Comparison of ENCODE assay signal across 8 cellular contexts in genomic region chr2:156343096-156343939, GRCh38. TPM values are rescaled to one million over a fixed set of nuclear protein-coding genes. Genes with fewer than 3 reads are reported as not detected.
DNase-seq lines count a peak whose midpoint lies in the region; ATAC-seq, FAIRE-seq and TF ChIP-seq lines count a peak whose summit lies in the region.

No MANE protein-coding gene starts in this region.

- POLR2A ChIA-PET in PC-3 (lab: Charles Lee; ENCODE audit: unreplicated experiment) = interaction anchor here (0.6 to 1.0 kb wide), 8 partner anchors 9 to 550 kb away, joined by 3 to 26 read pairs (median 6); no protein-coding TSS in a partner anchor

- BruUV-seq in PC-3 (replicated peaks; lab: Mats Ljungman, UMichigan) = TSS peak; percentile 72

- H3K4me2 ChIP-seq in DOHH2 (ENCODE audit: low read length) = peak overlapping the region; percentile 86
- peak overlapping the region; percentile 88 for H3K4me2 ChIP-seq in PC-3 (ENCODE audit: low read length)

- intact Hi-C loops in PC-3 (cut with micrococcal nuclease) (loop anchor here (2.0 to 5.0 kb wide), 4 partner anchors 111 to 839 kb away; no protein-coding TSS in a partner anchor), pancreas (cut with DNase I) (loop anchor here in 2 of 3 donors (10.0 kb wide), 2 partner anchors 51 to 61 kb away; no protein-coding TSS in a partner anchor)

- ATAC-seq in PC-3 (no peak), pancreas (peak in 3 of 4 donors; percentile 0 to 4 (median 0)), GM18502 (IDR thresholded peaks at IDR 0.05; ENCODE audit: poor library complexity, unreplicated experiment) (no peak), HG03520 (IDR thresholded peaks at IDR 0.05; ENCODE audit: unreplicated experiment) (no peak), GM19328 (IDR thresholded peaks at IDR 0.05; ENCODE audit: unreplicated experiment) (no peak)

- no peaks in the 10 kb centered on the region for H3K79me2 ChIP-seq in DOHH2 (ENCODE audit: control insufficient read depth, low read length)
- no peaks in the 10 kb centered on the region for H3K79me2 ChIP-seq in PC-3 (ENCODE audit: low read length)

- H3K9me3 ChIP-seq in DOHH2 (ENCODE audit: control insufficient read depth, insufficient read depth, low read length) = no peaks in the 10 kb centered on the region
- no peaks in the 10 kb centered on the region for H3K9me3 ChIP-seq in PC-3 (ENCODE audit: low read length)
- H3K9me3 ChIP-seq in pancreas = no peaks in the 10 kb centered on the region

- H3K27ac ChIP-seq in DOHH2 (ENCODE audit: low read depth, low read length) (no peak overlapping the region), PC-3 (ENCODE audit: low read length) (peak overlapping the region; percentile 73), pancreas (peak overlapping the region; percentile 99 to 100 (median 100))

- H3K36me3 ChIP-seq in DOHH2 (ENCODE audit: control insufficient read depth, low read length) (no peaks in the 10 kb centered on the region), PC-3 (ENCODE audit: low read depth, low read length) (no peaks in the 10 kb centered on the region), pancreas (no peaks in the 10 kb centered on the region)

- H3K27me3 ChIP-seq in DOHH2 (ENCODE audit: control insufficient read depth, low read length) (peaks cover 42% of the 10 kb centered on the region), PC-3 (ENCODE audit: low read length) (no peaks in the 10 kb centered on the region), pancreas (no peaks in the 10 kb centered on the region)

- H3K4me3 ChIP-seq in DOHH2 (ENCODE audit: low read length) = peak overlapping the region; percentile 75
- H3K4me3 ChIP-seq in PC-3 (ENCODE audit: low read length) = peak overlapping the region; percentile 72
- H3K4me3 ChIP-seq in epithelial cell of esophagus (ENCODE audit: low read length) = peak overlapping the region; percentile 54
- peak overlapping the region; percentile 56 to 90 (median 72) for H3K4me3 ChIP-seq in pancreas

- no peak for FAIRE-seq in pancreas (lab: Jason Lieb, UNC)

- no peaks in the 10 kb centered on the region for H4K20me1 ChIP-seq in DOHH2 (ENCODE audit: control insufficient read depth, insufficient read depth, low read depth, low read length)
- no peaks in the 10 kb centered on the region for H4K20me1 ChIP-seq in PC-3 (ENCODE audit: low read length)

- 35 to 37% methylated on average over 6 of the region's 6 CpGs for WGBS in pancreas, 2 donors

- H3K9me2 ChIP-seq in DOHH2 (replicated peaks; ENCODE audit: control insufficient read depth, low read length) (no peaks in the 10 kb centered on the region), PC-3 (replicated peaks; ENCODE audit: low read length) (no peaks in the 10 kb centered on the region)

- peak overlapping the region; percentile 73 for H2AFZ ChIP-seq in PC-3 (ENCODE audit: low read length)

- CTCF ChIA-PET in PC-3 (lab: Charles Lee) = no interaction called here

- peaks cover 23% of the 10 kb centered on the region for H3K4me1 ChIP-seq in DOHH2 (ENCODE audit: control insufficient read depth, low read length)
- H3K4me1 ChIP-seq in PC-3 (ENCODE audit: insufficient read depth, low read length) = peaks cover 47% of the 10 kb centered on the region
- H3K4me1 ChIP-seq in pancreas = peaks cover 4 to 21% (median 21%) of the 10 kb centered on the region in 3 donors

- H3K9ac ChIP-seq in PC-3 (ENCODE audit: low read length) = peak overlapping the region; percentile 88

- H3F3A ChIP-seq in DOHH2 (ENCODE audit: control insufficient read depth, insufficient read depth) (peaks cover 18% of the 10 kb centered on the region), PC-3 (ENCODE audit: low read length, unreplicated experiment) (no peaks in the 10 kb centered on the region)

- peak; percentile 6 for DNase-seq in PC-3
- no peak for DNase-seq in epithelial cell of esophagus (ENCODE audit: low read depth)
- no peak for DNase-seq in pancreas
- no peak for DNase-seq in NCI-H226

- no peak for TF ChIP-seq CTCF in DOHH2 (IDR thresholded peaks at IDR 0.05; ENCODE audit: low read depth, low read length, poor library complexity, severe bottlenecking)
- TF ChIP-seq CTCF in PC-3 (conservative IDR thresholded peaks at IDR 0.05; ENCODE audit: low read depth, low read length) = no peak
- no peak for TF ChIP-seq CTCF in epithelial cell of esophagus (IDR thresholded peaks at IDR 0.05; ENCODE audit: insufficient read depth, low read depth, low read length, missing control alignments)
- TF ChIP-seq CTCF in pancreas (IDR thresholded peaks at IDR 0.05) = no peak

RNA-seq across cellular contexts. Expression of gene NR4A2, which starts 10.8 kb away (rescaled TPM):
- 12.0 and 13.8 TPM in 2 replicates for total RNA-seq in PC-3 (2014; rRNA removed)
- 10 to 100 TPM in 1 of 6 donors, 1 to 10 TPM in 5; 1.3 to 18.0 (median 3.2) TPM for total RNA-seq in pancreas
- 1 to 10 TPM; 4.1 to 4.8 TPM for polyA plus RNA-seq in pancreas

Comparison
In these comparisons a context has a peak if more than half of its experiments do, and no peak if none do; other contexts are left out.
1. ATAC-seq: peak in pancreas (3 of 4); none in PC-3 (single experiment), GM18502 (single experiment), HG03520 (single experiment) and GM19328 (single experiment).
2. Peak in every context shown above with its lines, with median percentiles within 50 percentile points of each other: H3K4me3 ChIP-seq.